In the genomic region with DNA sequence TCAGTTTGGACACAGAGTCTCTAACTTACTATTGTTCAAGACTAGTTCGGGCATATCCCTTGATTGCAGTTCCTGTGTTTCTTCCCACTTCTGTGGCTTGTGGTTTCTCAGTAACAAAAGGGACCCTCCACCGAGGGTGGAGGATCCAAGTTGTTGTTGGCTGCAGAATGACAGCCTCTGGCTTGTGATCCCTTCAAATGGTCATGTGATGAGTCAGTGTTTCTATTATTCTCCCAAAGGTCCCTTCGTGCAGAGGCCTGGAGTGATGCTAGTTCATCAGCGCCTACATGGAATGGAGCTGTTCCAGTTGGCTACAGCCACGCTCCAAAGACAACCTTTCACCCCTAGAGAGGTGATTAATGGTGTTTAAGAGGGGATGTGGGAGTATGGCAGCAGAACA, we compare ENCODE assay signal across 10 cellular contexts. TPM values are rescaled to one million over a fixed set of nuclear protein-coding genes. Genes with fewer than 3 reads are reported as not detected.
DNase-seq lines count a peak whose midpoint lies in the region; ATAC-seq and TF ChIP-seq lines count a peak whose summit lies in the region.
"Had no signal": no experiment of that assay in that cellular context is flagged by ENCODE, and none has a peak within 500 bp of the region (broad histone marks: within the 10 kb centered on the region; RNA-seq: fewer than 3 reads in every experiment).

No MANE protein-coding gene starts in this region.

- ATAC-seq in SK-N-SH treated with all-trans-retinoic acid at 6 μM for 48 hours = no peak
- no peak for ATAC-seq in activated CD8-positive, alpha-beta T cell treated with anti-CD3 and anti-CD28 coated beads, Interleukin-2, amount 10 ng/mL, durations not matched to agents 7 days and 5 days
- ATAC-seq in left ventricle myocardium superior = peak; percentile 51
- no peak for ATAC-seq in HG03039 (IDR thresholded peaks at IDR 0.05; ENCODE audit: unreplicated experiment)

- H3K9me2 ChIP-seq in SK-N-SH = no peaks in the 10 kb centered on the region

- H3K79me2 ChIP-seq in SK-N-SH (ENCODE audit: insufficient read depth) = no peaks in the 10 kb centered on the region

- H3K36me3 ChIP-seq in SK-N-SH (replicated peaks in 1 of 2; ENCODE audit: control insufficient read depth in 1 of 2, insufficient read depth in 2 of 2, low read length in 1 of 2) (peaks cover 13 to 49% of the 10 kb centered on the region in 2 experiments), stomach (peaks cover 35 to 52% (median 48%) of the 10 kb centered on the region in 4 donors)

- POLR2A ChIA-PET in SK-N-SH (lab: Yijun Ruan, JAX) = interaction anchor here (1.0 to 1.6 kb wide), 2 partner anchors 20 to 132 kb away, joined by 3 to 6 read pairs; a partner anchor contains a TSS
- POLR2A ChIA-PET in activated CD8-positive, alpha-beta T cell treated with anti-CD3 and anti-CD28 coated beads, Interleukin-2, amount 10 ng/mL, durations not matched to agents 7 days and 5 days (lab: Charles Lee) = no interaction called here

- 70% methylated on average over 5 of the region's 5 CpGs for WGBS in SK-N-SH (ENCODE audit: low lambda C conversion rate)
- WGBS in stomach, 5 donors = 43 to 56% (median 50%) methylated on average over 5 of the region's 5 CpGs

- no peak overlapping the region for H3K4me3 ChIP-seq in SK-N-SH (ENCODE audit: low read depth in 2 of 2, low read length in 1 of 2)
- H3K4me3 ChIP-seq in stomach = no peak overlapping the region
- H3K4me3 ChIP-seq: thoracic aorta had no signal

- H3K9me3 ChIP-seq in SK-N-SH (no peaks in the 10 kb centered on the region), stomach (no peaks in the 10 kb centered on the region)
- H3K9me3 ChIP-seq: thoracic aorta had no signal

- no peak for TF ChIP-seq RAD21 in SK-N-SH (IDR thresholded peaks at IDR 0.05; ENCODE audit: low read length)

- no peaks in the 10 kb centered on the region for H3K9me3 Mint-ChIP-seq in activated CD8-positive, alpha-beta T cell treated with anti-CD3 and anti-CD28 coated beads, Interleukin-2, amount 10 ng/mL, durations not matched to agents 7 days and 5 days (ENCODE audit: insufficient read depth)

- H3K4me3 Mint-ChIP-seq in activated CD8-positive, alpha-beta T cell treated with anti-CD3 and anti-CD28 coated beads, Interleukin-2, amount 10 ng/mL, durations not matched to agents 7 days and 5 days = no peak overlapping the region

- no peak overlapping the region for H2AFZ ChIP-seq in SK-N-SH (ENCODE audit: low read depth)

- intact Hi-C loops in left ventricle myocardium superior (cut with micrococcal nuclease) (no loop called here), stomach (cut with DNase I; ENCODE audit: low total_unique reads) (no loop called here)

- H3K4me1 ChIP-seq in SK-N-SH (ENCODE audit: control insufficient read depth in 1 of 2, insufficient read depth in 2 of 2, low read depth in 1 of 2, low read length in 1 of 2) (peaks cover 16 to 23% of the 10 kb centered on the region in 2 experiments; a peak in 2 of 4 replicates), stomach (peaks cover 24 to 46% (median 34%) of the 10 kb centered on the region in 4 donors)

- H3K27ac ChIP-seq in SK-N-SH (ENCODE audit: low read depth in 2 of 2, low read length in 1 of 2) = peak overlapping the region; percentile 34 to 75
- H3K27ac ChIP-seq in stomach = peak overlapping the region in 3 of 5 donors; percentile 7 to 11 (median 9)
- H3K27ac ChIP-seq: thoracic aorta had no signal

- TF ChIP-seq CTCF in SK-N-SH (IDR thresholded peaks at IDR 0.05) (no peak), stomach (IDR thresholded peaks at IDR 0.05) (no peak)

- DNase-seq in SK-N-SH = no peak
- no peak for DNase-seq in activated CD8-positive, alpha-beta T cell treated with anti-CD3 and anti-CD28 coated beads, Interleukin-2, amount 10 ng/mL, durations not matched to agents 7 days and 5 days
- no peak for DNase-seq in left ventricle myocardium superior
- DNase-seq in stomach = no peak
- DNase-seq in NCI-H1092 (lab: John Stamatoyannopoulos, UW) = no peak
- no peak for DNase-seq in ecto neural progenitor cell (ENCODE audit: low spot score)
- DNase-seq: DMS 273 treated with DMSO at 0.1 percent for 48 hours had no signal

- H3K27me3 Mint-ChIP-seq in activated CD8-positive, alpha-beta T cell treated with anti-CD3 and anti-CD28 coated beads, Interleukin-2, amount 10 ng/mL, durations not matched to agents 7 days and 5 days (ENCODE audit: low read depth) = no peaks in the 10 kb centered on the region

- peak overlapping the region; percentile 34 for H3K4me2 ChIP-seq in SK-N-SH

- H3K9ac ChIP-seq in SK-N-SH = no peak overlapping the region

- no peak for TF ChIP-seq POLR2A in stomach (IDR thresholded peaks at IDR 0.05)

- H3K27ac Mint-ChIP-seq in activated CD8-positive, alpha-beta T cell treated with anti-CD3 and anti-CD28 coated beads, Interleukin-2, amount 10 ng/mL, durations not matched to agents 7 days and 5 days = peak overlapping the region; percentile 5

- H3K36me3 Mint-ChIP-seq in activated CD8-positive, alpha-beta T cell treated with anti-CD3 and anti-CD28 coated beads, Interleukin-2, amount 10 ng/mL, durations not matched to agents 7 days and 5 days (ENCODE audit: low read depth) = peaks cover 46% of the 10 kb centered on the region

- TF ChIP-seq EP300 in SK-N-SH (IDR thresholded peaks at IDR 0.05; ENCODE audit: borderline replicate concordance in 1 of 2, low read depth in 1 of 2, low read length in 1 of 2) = no peak
- no peak for TF ChIP-seq EP300 in stomach (IDR thresholded peaks at IDR 0.05)

- H3K27me3 ChIP-seq in SK-N-SH (ENCODE audit: insufficient read depth) = no peaks in the 10 kb centered on the region
- H3K27me3 ChIP-seq in stomach = peaks cover 0 to 28% (median 19%) of the 10 kb centered on the region in 3 donors

- H4K20me1 ChIP-seq in SK-N-SH (ENCODE audit: insufficient read depth) = 0 out of 2 replicates have a peak, but pooled peaks cover 6% of the 10 kb centered on the region

- H3K4me1 Mint-ChIP-seq in activated CD8-positive, alpha-beta T cell treated with anti-CD3 and anti-CD28 coated beads, Interleukin-2, amount 10 ng/mL, durations not matched to agents 7 days and 5 days (ENCODE audit: low read depth) = peaks cover 53% of the 10 kb centered on the region

- peaks cover 17% of the 10 kb centered on the region for H3F3A ChIP-seq in SK-N-SH (replicated peaks; ENCODE audit: insufficient read depth)

- CTCF ChIA-PET in SK-N-SH (lab: Yijun Ruan, JAX) = interaction anchor here (0.6 to 0.7 kb wide), 2 partner anchors 10 to 22 kb away, joined by 3 read pairs; no protein-coding TSS in a partner anchor
- CTCF ChIA-PET in activated CD8-positive, alpha-beta T cell treated with anti-CD3 and anti-CD28 coated beads, Interleukin-2, amount 10 ng/mL, durations not matched to agents 7 days and 5 days (lab: Charles Lee) = interaction anchor here (1.8 to 3.7 kb wide), 3 partner anchors 39 to 88 kb away, joined by 10 to 15 read pairs (median 11); no protein-coding TSS in a partner anchor

TF ChIP-seq in SK-N-SH, 30 proteins besides CTCF, POLR2A, EP300 and RAD21 (continues in another document):
- no peak for TF ChIP-seq CHD2 (IDR thresholded peaks at IDR 0.05; ENCODE audit: low read length, partially characterized antibody)
- no peak for TF ChIP-seq GATA2 (CRISPR knock-in tag; IDR thresholded peaks at IDR 0.05)

RNA-seq across cellular contexts. Expression of a gene that starts 2.6 kb away (rescaled TPM):
- polyA plus RNA-seq in SK-N-SH (2012; rRNA removed) = 3.4 and 5.0 TPM in 2 replicates
- 0.82 and 1.6 TPM in 2 replicates for polyA plus RNA-seq in SK-N-SH (2012; cell fraction: cytosol; rRNA removed)
- 24.9 and 31.4 TPM in 2 replicates for polyA plus RNA-seq in SK-N-SH (2012; cell fraction: nucleus; rRNA removed)
- 1 to 10 TPM; 2.2 to 3.3 TPM for total RNA-seq in activated CD8-positive, alpha-beta T cell treated with anti-CD3 and anti-CD28 coated beads, Interleukin-2, amount 10 ng/mL, durations not matched to agents 7 days and 5 days
- 0.94 TPM for total RNA-seq in left ventricle myocardium superior
- total RNA-seq in stomach = 1 to 10 TPM in 2 of 5 donors, under 1 TPM in 1, not detected in 2; 0.45 to 4.6 (median 1.6) TPM
- polyA plus RNA-seq in stomach = 1 to 10 TPM in 1 of 3 donors, under 1 TPM in 2; 0.76 to 1.2 (median 0.93) TPM

RNA-seq across cellular contexts. Expression of a gene that starts 35.2 kb away (rescaled TPM):
- 170 and 224 TPM in 2 replicates for polyA plus RNA-seq in SK-N-SH (2012; rRNA removed)
- polyA plus RNA-seq in SK-N-SH (2012; cell fraction: cytosol; rRNA removed) = 165 and 169 TPM in 2 replicates
- 146 and 236 TPM in 2 replicates for polyA plus RNA-seq in SK-N-SH (2012; cell fraction: nucleus; rRNA removed)
- 100 to 1,000 TPM; 202 to 214 TPM for total RNA-seq in activated CD8-positive, alpha-beta T cell treated with anti-CD3 and anti-CD28 coated beads, Interleukin-2, amount 10 ng/mL, durations not matched to agents 7 days and 5 days
- total RNA-seq in left ventricle myocardium superior = 126 TPM
- 100 to 1,000 TPM in 4 of 5 donors, 10 to 100 TPM in 1; 44.2 to 489 (median 152) TPM for total RNA-seq in stomach
- polyA plus RNA-seq in stomach = 10 to 100 TPM; 73.9 to 77.0 (median 74.2) TPM

RNA-seq across cellular contexts. Expression of a gene that starts 35.3 kb away (rescaled TPM):
- polyA plus RNA-seq in SK-N-SH (2012; rRNA removed) = 71.0 and 72.0 TPM in 2 replicates
- 20.5 and 34.1 TPM in 2 replicates for polyA plus RNA-seq in SK-N-SH (2012; cell fraction: cytosol; rRNA removed)
- polyA plus RNA-seq in SK-N-SH (2012; cell fraction: nucleus; rRNA removed) = 253 and 263 TPM in 2 replicates
- total RNA-seq in activated CD8-positive, alpha-beta T cell treated with anti-CD3 and anti-CD28 coated beads, Interleukin-2, amount 10 ng/mL, durations not matched to agents 7 days and 5 days = 10 to 100 TPM; 24.1 to 26.4 TPM
- 12.8 TPM for total RNA-seq in left ventricle myocardium superior
- 100 to 1,000 TPM in 1 of 5 donors, 10 to 100 TPM in 4; 20.6 to 136 (median 63.9) TPM for total RNA-seq in stomach
- 10 to 100 TPM; 28.0 to 42.9 (median 41.3) TPM for polyA plus RNA-seq in stomach

RNA-seq across cellular contexts. Expression of a gene that starts 56.8 kb away (rescaled TPM):
- 0.23 TPM in 1 of 2 replicates, not detected in the other for polyA plus RNA-seq in SK-N-SH (2012; rRNA removed)
- 0.01 TPM in 1 of 2 replicates, not detected in the other for polyA plus RNA-seq in SK-N-SH (2012; cell fraction: cytosol; rRNA removed)
- 0.07 and 0.13 TPM in 2 replicates for polyA plus RNA-seq in SK-N-SH (2012; cell fraction: nucleus; rRNA removed)
- total RNA-seq in activated CD8-positive, alpha-beta T cell treated with anti-CD3 and anti-CD28 coated beads, Interleukin-2, amount 10 ng/mL, durations not matched to agents 7 days and 5 days = not detected
- 0.40 TPM for total RNA-seq in left ventricle myocardium superior
- 1,000 to 10,000 TPM in 2 of 5 donors, 100 to 1,000 TPM in 1, 10 to 100 TPM in 1, 1 to 10 TPM in 1; 5.9 to 5,713 (median 190) TPM for total RNA-seq in stomach
- polyA plus RNA-seq in stomach = 1,000 to 10,000 TPM; 1,014 to 6,178 (median 3,688) TPM
- total RNA-seq: thoracic aorta had no signal
